Comparison of ENCODE assay signal across 33 cellular contexts in genomic region chr5:163135849-163136248, GRCh38.
"Had no signal": no experiment of that assay in that cellular context is flagged by ENCODE, and none has a peak within 500 bp of the region (broad histone marks: within the 10 kb centered on the region; RNA-seq: fewer than 3 reads in every experiment).

No MANE protein-coding gene starts in this region.

- H3K27ac ChIP-seq: ascending aorta, breast epithelium, cardiac muscle cell, coronary artery, dorsolateral prefrontal cortex, heart left ventricle had no signal

- H3K27ac Mint-ChIP-seq: activated CD4-positive, alpha-beta memory T cell treated with anti-CD3 and anti-CD28 coated beads for 36 hours; activated CD4-positive, alpha-beta T cell treated with anti-CD3 and anti-CD28 coated beads for 36 hours; activated CD4-positive, alpha-beta T cell treated with anti-CD3 and anti-CD28 coated beads, Interleukin-2, amount 10 ng/mL, durations not matched to agents 24 days and 14 days; activated CD8-positive, alpha-beta T cell treated with anti-CD3 and anti-CD28 coated beads, Interleukin-2, amount 10 ng/mL, durations not matched to agents 7 days and 5 days; activated naive CD4-positive, alpha-beta T cell treated with anti-CD3 and anti-CD28 coated beads, Interleukin-2, amount 10 ng/mL, durations not matched to agents 7 days and 5 days; activated naive CD4-positive, alpha-beta T cell treated with anti-CD3 and anti-CD28 coated beads, Interleukin-2, amount 50 U/mL, for 72 hours; activated naive CD8-positive, alpha-beta T cell treated with anti-CD3 and anti-CD28 coated beads, Interleukin-2, amount 10 ng/mL, durations not matched to agents 7 days and 5 days; activated T-cell treated with anti-CD3 and anti-CD28 coated beads, Interleukin-2, amount 50 U/mL, for 24 hours; activated T-cell treated with anti-CD3 and anti-CD28 coated beads, Interleukin-2, amount 50 U/mL, for 72 hours; brain; dendritic cell treated with granulocyte-macrophage colony-stimulating factor and Interleukin-4, amounts not matched to agents 40 ng/mL and 50 ng/mL, for 4 days; endodermal cell; T-helper 2 cell treated with Interferon-gamma antibody and Interleukin-4, amounts not matched to agents 5 μg/mL and 100 μg/mL, for 36 hours had no signal

- H3K36me3 ChIP-seq: ascending aorta, breast epithelium, cardiac muscle cell, heart left ventricle had no signal

- H3K27me3 Mint-ChIP-seq: activated CD4-positive, alpha-beta memory T cell treated with anti-CD3 and anti-CD28 coated beads for 36 hours; activated CD4-positive, alpha-beta T cell treated with anti-CD3 and anti-CD28 coated beads for 36 hours; activated CD4-positive, alpha-beta T cell treated with anti-CD3 and anti-CD28 coated beads, Interleukin-2, amount 10 ng/mL, durations not matched to agents 24 days and 14 days; activated naive CD4-positive, alpha-beta T cell treated with anti-CD3 and anti-CD28 coated beads, Interleukin-2, amount 10 ng/mL, durations not matched to agents 7 days and 5 days; activated naive CD8-positive, alpha-beta T cell treated with anti-CD3 and anti-CD28 coated beads, Interleukin-2, amount 10 ng/mL, durations not matched to agents 7 days and 5 days; activated T-cell treated with anti-CD3 and anti-CD28 coated beads, Interleukin-2, amount 50 U/mL, for 24 hours; brain; dendritic cell treated with granulocyte-macrophage colony-stimulating factor and Interleukin-4, amounts not matched to agents 40 ng/mL and 50 ng/mL, for 4 days had no signal

- H3K4me3 ChIP-seq: ascending aorta, breast epithelium, cardiac muscle cell, coronary artery, dorsolateral prefrontal cortex, heart left ventricle had no signal

- H3K4me3 Mint-ChIP-seq: activated CD4-positive, alpha-beta memory T cell treated with anti-CD3 and anti-CD28 coated beads for 36 hours; activated CD4-positive, alpha-beta T cell treated with anti-CD3 and anti-CD28 coated beads for 36 hours; activated CD4-positive, alpha-beta T cell treated with anti-CD3 and anti-CD28 coated beads, Interleukin-2, amount 10 ng/mL, durations not matched to agents 24 days and 14 days; activated CD8-positive, alpha-beta T cell treated with anti-CD3 and anti-CD28 coated beads, Interleukin-2, amount 10 ng/mL, durations not matched to agents 7 days and 5 days; activated naive CD4-positive, alpha-beta T cell treated with anti-CD3 and anti-CD28 coated beads, Interleukin-2, amount 10 ng/mL, durations not matched to agents 7 days and 5 days; activated naive CD8-positive, alpha-beta T cell treated with anti-CD3 and anti-CD28 coated beads, Interleukin-2, amount 10 ng/mL, durations not matched to agents 7 days and 5 days; activated T-cell treated with anti-CD3 and anti-CD28 coated beads, Interleukin-2, amount 50 U/mL, for 24 hours; activated T-cell treated with anti-CD3 and anti-CD28 coated beads, Interleukin-2, amount 50 U/mL, for 72 hours; brain; dendritic cell treated with granulocyte-macrophage colony-stimulating factor and Interleukin-4, amounts not matched to agents 40 ng/mL and 50 ng/mL, for 4 days; endodermal cell; T-helper 2 cell treated with Interferon-gamma antibody and Interleukin-4, amounts not matched to agents 5 μg/mL and 100 μg/mL, for 36 hours had no signal

- H3K27me3 ChIP-seq: ascending aorta, breast epithelium, cardiac muscle cell, dorsolateral prefrontal cortex, heart left ventricle had no signal

- H3K9me3 Mint-ChIP-seq: activated CD4-positive, alpha-beta T cell treated with anti-CD3 and anti-CD28 coated beads, Interleukin-2, amount 10 ng/mL, durations not matched to agents 24 days and 14 days had no signal

- H3K4me1 ChIP-seq: ascending aorta, breast epithelium, heart left ventricle had no signal

- ATAC-seq: activated CD4-positive, alpha-beta T cell treated with anti-CD3 and anti-CD28 coated beads for 36 hours; activated CD8-positive, alpha-beta T cell treated with anti-CD3 and anti-CD28 coated beads, Interleukin-2, amount 10 ng/mL, durations not matched to agents 7 days and 5 days; activated naive CD4-positive, alpha-beta T cell treated with anti-CD3 and anti-CD28 coated beads, Interleukin-2, amount 50 U/mL, for 72 hours; activated T-cell treated with anti-CD3 and anti-CD28 coated beads, Interleukin-2, amount 50 U/mL, for 72 hours; esophagus mucosa; heart left ventricle had no signal

- DNase-seq: activated CD4-positive, alpha-beta memory T cell treated with anti-CD3 and anti-CD28 coated beads for 36 hours; activated CD4-positive, alpha-beta T cell treated with anti-CD3 and anti-CD28 coated beads for 36 hours; activated CD4-positive, alpha-beta T cell treated with anti-CD3 and anti-CD28 coated beads, Interleukin-2, amount 10 ng/mL, durations not matched to agents 24 days and 14 days; activated CD4-positive, CD25-positive, alpha-beta regulatory T cell; activated CD4-positive, CD25-positive, alpha-beta regulatory T cell treated with anti-CD3 and anti-CD28 coated beads, Interleukin-2, amount 50 U/mL, for 72 hours; activated CD8-positive, alpha-beta memory T cell treated with anti-CD3 and anti-CD28 coated beads, Interleukin-2, amount 50 U/mL, for 48 hours; activated CD8-positive, alpha-beta T cell treated with anti-CD3 and anti-CD28 coated beads, Interleukin-2, amount 10 ng/mL, durations not matched to agents 7 days and 5 days; activated gamma-delta T cell; activated naive CD4-positive, alpha-beta T cell; activated naive CD4-positive, alpha-beta T cell treated with anti-CD3 and anti-CD28 coated beads, Interleukin-2, amount 10 ng/mL, durations not matched to agents 7 days and 5 days; activated naive CD8-positive, alpha-beta T cell treated with anti-CD3 and anti-CD28 coated beads, Interleukin-2, amount 10 ng/mL, durations not matched to agents 7 days and 5 days; activated T-cell treated with anti-CD3 and anti-CD28 coated beads for 4 hours; activated T-cell treated with anti-CD3 and anti-CD28 coated beads, Interleukin-2, amount 50 U/mL, for 24 hours; activated T-cell treated with anti-CD3 and anti-CD28 coated beads, Interleukin-2, amount 50 U/mL, for 72 hours; central memory CD4-positive, alpha-beta T cell; cerebellar nuclear complex; dorsolateral prefrontal cortex; effector memory CD4-positive, alpha-beta T cell; endodermal cell; foreskin fibroblast; heart left ventricle; hypothalamus; T1000 had no signal

- H3K4me1 Mint-ChIP-seq: activated CD4-positive, alpha-beta T cell treated with anti-CD3 and anti-CD28 coated beads for 36 hours; activated CD4-positive, alpha-beta T cell treated with anti-CD3 and anti-CD28 coated beads, Interleukin-2, amount 10 ng/mL, durations not matched to agents 24 days and 14 days; activated naive CD4-positive, alpha-beta T cell treated with anti-CD3 and anti-CD28 coated beads, Interleukin-2, amount 10 ng/mL, durations not matched to agents 7 days and 5 days; activated naive CD8-positive, alpha-beta T cell treated with anti-CD3 and anti-CD28 coated beads, Interleukin-2, amount 10 ng/mL, durations not matched to agents 7 days and 5 days; brain; endodermal cell had no signal

- H3K36me3 Mint-ChIP-seq: activated CD4-positive, alpha-beta memory T cell treated with anti-CD3 and anti-CD28 coated beads for 36 hours; activated naive CD4-positive, alpha-beta T cell treated with anti-CD3 and anti-CD28 coated beads, Interleukin-2, amount 10 ng/mL, durations not matched to agents 7 days and 5 days; activated naive CD8-positive, alpha-beta T cell treated with anti-CD3 and anti-CD28 coated beads, Interleukin-2, amount 10 ng/mL, durations not matched to agents 7 days and 5 days; brain had no signal

- H3K9me3 ChIP-seq: ascending aorta, breast epithelium had no signal

- FAIRE-seq: frontal cortex had no signal
